Comparison of ENCODE assay signal across 26 cellular contexts in genomic region chr5:23028445-23028844, GRCh38.
"Had no signal": no experiment of that assay in that cellular context is flagged by ENCODE, and none has a peak within 500 bp of the region (broad histone marks: within the 10 kb centered on the region; RNA-seq: fewer than 3 reads in every experiment).

No MANE protein-coding gene starts in this region.

- H3K4me1 ChIP-seq: SJSA1 had no signal

- FAIRE-seq: HTR-8/SVneo, K562 had no signal

- H3K4me3 ChIP-seq: K562, SJSA1, SK-N-MC had no signal

- H3K36me3 ChIP-seq: SJSA1 had no signal

- H3K27me3 ChIP-seq: SJSA1 had no signal

- H3K27ac ChIP-seq: HL-60, KMS-11, RWPE1, SJSA1, SK-N-MC had no signal

- H3K9me3 ChIP-seq: SJSA1 had no signal

- DNase-seq: Kasumi-1; MM.1S; MV-4-11; NCI-H1048; NCI-H1105; NCI-H187; NCI-H2029; NCI-H2081 treated with DMSO at 0.1 percent for 48 hours; NCI-H2171; NCI-H226; NCI-H446; NCI-H510A; NCI-H524 treated with DMSO at 0.1 percent for 48 hours; NCI-H69; NCI-H774; NK-92 treated with Interleukin-12 subunit alpha and Interleukin-12 subunit beta, amount 100 ng/mL, for 24 hours; PC-3; SIG-M5 had no signal

- ATAC-seq: K562, Panc1, PC-3 had no signal
